Comparison of ENCODE assay signal across 1 cellular context in the genomic region with DNA sequence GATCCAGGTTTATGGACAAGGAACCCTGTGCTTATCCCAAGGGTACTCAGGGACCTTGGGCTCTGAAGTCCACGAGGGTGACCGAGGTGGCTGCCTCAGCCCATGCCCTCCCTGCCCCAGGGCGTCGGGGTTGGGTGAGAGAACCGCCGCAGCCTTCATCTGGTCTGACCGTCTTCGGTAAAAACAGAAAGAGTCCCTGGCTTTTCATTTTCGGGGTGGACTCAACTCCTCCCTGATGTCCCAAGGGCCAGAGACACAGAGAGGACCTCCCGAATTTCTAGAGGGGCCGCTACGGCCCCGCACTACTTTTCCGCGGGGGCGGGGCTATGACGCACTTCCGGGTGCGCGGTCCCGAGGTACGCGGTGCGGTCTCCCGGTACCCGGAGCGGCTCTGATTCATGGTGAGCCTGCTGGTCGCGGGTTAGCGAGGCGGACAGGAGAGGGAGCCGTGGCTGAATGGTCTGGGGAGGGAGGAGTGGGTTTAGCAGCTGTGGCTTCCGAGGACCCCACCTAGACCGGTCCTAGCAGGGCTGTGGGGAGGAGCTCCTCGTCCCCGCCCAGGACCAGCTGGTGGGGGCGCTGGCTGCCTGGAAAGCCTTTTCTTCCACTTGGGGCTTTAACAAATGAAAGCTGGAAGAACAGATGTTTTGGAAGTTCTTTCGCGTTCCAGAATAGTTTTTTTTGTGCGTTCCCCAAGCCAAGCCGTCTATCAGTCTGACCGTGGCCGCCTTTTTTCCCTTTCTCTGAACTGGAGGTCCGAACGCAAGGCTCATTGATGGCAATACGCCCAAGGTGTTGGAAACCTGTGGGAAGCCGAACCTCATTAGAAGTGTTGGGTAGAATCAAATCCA.
A peak's percentile ranks its signal among the peaks of the same experiment; 100 is the strongest.
TF ChIP-seq lines count a peak whose summit lies in the region.

A gene (plus strand): TSS at position 334 of the 851 bp plus-strand sequence. CDS start 7,233 bp downstream, outside the sequence.

TF ChIP-seq in K562, 482 proteins besides CTCF, POLR2A, EP300 and RAD21 (continued from another document):
- TF ChIP-seq SMARCB1 (IDR thresholded peaks at IDR 0.05; ENCODE audit: insufficient read length, low read depth) (no peak), ZNF589 (CRISPR knock-in tag; IDR thresholded peaks at IDR 0.05; ENCODE audit: low read depth) (no peak), HNRNPLL (IDR thresholded peaks at IDR 0.05; ENCODE audit: low read depth, low read length, poor library complexity, severe bottlenecking) (peak; percentile 48), HDGF (IDR thresholded peaks at IDR 0.05) (0 out of 2 replicates have a peak, but pooled peaks have one; percentile 8), ZNF583 (CRISPR knock-in tag; IDR thresholded peaks at IDR 0.05) (0 out of 2 replicates have a peak, but pooled peaks have one; percentile 8), ATF1 (CRISPR knock-in tag; IDR thresholded peaks at IDR 0.05) (peak; percentile 82), ATF1 (tag; IDR thresholded peaks at IDR 0.05) (peak; percentile 99), RBBP5 (IDR thresholded peaks at IDR 0.05; ENCODE audit: borderline replicate concordance, insufficient read depth, low read length, poor library complexity, severe bottlenecking) (peak; percentile 95), ETV1 (tag; conservative IDR thresholded peaks at IDR 0.05; ENCODE audit: low read depth) (peak; percentile 80), SRF (CRISPR knock-in tag; IDR thresholded peaks at IDR 0.05) (0 out of 4 replicates have a peak, but pooled peaks of 1 of the 2 experiments have one; percentile 29), ZNF41 (CRISPR knock-in tag; conservative IDR thresholded peaks at IDR 0.05) (0 out of 2 replicates have a peak, but pooled peaks have one; percentile 21), ZNF766 (CRISPR knock-in tag; conservative IDR thresholded peaks at IDR 0.05) (peak; percentile 70), KDM5B (IDR thresholded peaks at IDR 0.05; ENCODE audit: insufficient replicate concordance, low read depth, low read length) (peak; percentile 86), ARNT (IDR thresholded peaks at IDR 0.05) (no peak), ZNF212 (CRISPR knock-in tag; IDR thresholded peaks at IDR 0.05) (no peak), SMARCA4 (IDR thresholded peaks at IDR 0.05) (no peak), CHCHD3 (CRISPR knock-in tag; IDR thresholded peaks at IDR 0.05) (no peak)
- TF ChIP-seq, protein P1, sequence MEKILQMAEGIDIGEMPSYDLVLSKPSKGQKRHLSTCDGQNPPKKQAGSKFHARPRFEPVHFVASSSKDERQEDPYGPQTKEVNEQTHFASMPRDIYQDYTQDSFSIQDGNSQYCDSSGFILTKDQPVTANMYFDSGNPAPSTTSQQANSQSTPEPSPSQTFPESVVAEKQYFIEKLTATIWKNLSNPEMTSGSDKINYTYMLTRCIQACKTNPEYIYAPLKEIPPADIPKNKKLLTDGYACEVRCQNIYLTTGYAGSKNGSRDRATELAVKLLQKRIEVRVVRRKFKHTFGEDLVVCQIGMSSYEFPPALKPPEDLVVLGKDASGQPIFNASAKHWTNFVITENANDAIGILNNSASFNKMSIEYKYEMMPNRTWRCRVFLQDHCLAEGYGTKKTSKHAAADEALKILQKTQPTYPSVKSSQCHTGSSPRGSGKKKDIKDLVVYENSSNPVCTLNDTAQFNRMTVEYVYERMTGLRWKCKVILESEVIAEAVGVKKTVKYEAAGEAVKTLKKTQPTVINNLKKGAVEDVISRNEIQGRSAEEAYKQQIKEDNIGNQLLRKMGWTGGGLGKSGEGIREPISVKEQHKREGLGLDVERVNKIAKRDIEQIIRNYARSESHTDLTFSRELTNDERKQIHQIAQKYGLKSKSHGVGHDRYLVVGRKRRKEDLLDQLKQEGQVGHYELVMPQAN (IDR thresholded peaks at IDR 0.05; ENCODE audit: borderline replicate concordance): peak; percentile 98
- TF ChIP-seq, protein P2, sequence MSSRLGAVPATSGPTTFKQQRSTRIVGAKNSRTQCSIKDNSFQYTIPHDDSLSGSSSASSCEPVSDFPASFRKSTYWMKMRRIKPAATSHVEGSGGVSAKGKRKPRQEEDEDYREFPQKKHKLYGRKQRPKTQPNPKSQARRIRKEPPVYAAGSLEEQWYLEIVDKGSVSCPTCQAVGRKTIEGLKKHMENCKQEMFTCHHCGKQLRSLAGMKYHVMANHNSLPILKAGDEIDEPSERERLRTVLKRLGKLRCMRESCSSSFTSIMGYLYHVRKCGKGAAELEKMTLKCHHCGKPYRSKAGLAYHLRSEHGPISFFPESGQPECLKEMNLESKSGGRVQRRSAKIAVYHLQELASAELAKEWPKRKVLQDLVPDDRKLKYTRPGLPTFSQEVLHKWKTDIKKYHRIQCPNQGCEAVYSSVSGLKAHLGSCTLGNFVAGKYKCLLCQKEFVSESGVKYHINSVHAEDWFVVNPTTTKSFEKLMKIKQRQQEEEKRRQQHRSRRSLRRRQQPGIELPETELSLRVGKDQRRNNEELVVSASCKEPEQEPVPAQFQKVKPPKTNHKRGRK (tag; IDR thresholded peaks at IDR 0.05): no peak
- TF ChIP-seq, protein P3, sequence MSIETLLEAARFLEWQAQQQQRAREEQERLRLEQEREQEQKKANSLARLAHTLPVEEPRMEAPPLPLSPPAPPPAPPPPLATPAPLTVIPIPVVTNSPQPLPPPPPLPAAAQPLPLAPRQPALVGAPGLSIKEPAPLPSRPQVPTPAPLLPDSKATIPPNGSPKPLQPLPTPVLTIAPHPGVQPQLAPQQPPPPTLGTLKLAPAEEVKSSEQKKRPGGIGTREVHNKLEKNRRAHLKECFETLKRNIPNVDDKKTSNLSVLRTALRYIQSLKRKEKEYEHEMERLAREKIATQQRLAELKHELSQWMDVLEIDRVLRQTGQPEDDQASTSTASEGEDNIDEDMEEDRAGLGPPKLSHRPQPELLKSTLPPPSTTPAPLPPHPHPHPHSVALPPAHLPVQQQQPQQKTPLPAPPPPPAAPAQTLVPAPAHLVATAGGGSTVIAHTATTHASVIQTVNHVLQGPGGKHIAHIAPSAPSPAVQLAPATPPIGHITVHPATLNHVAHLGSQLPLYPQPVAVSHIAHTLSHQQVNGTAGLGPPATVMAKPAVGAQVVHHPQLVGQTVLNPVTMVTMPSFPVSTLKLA (conservative IDR thresholded peaks at IDR 0.05): peak; percentile 85 to 94
- TF ChIP-seq, protein P4, sequence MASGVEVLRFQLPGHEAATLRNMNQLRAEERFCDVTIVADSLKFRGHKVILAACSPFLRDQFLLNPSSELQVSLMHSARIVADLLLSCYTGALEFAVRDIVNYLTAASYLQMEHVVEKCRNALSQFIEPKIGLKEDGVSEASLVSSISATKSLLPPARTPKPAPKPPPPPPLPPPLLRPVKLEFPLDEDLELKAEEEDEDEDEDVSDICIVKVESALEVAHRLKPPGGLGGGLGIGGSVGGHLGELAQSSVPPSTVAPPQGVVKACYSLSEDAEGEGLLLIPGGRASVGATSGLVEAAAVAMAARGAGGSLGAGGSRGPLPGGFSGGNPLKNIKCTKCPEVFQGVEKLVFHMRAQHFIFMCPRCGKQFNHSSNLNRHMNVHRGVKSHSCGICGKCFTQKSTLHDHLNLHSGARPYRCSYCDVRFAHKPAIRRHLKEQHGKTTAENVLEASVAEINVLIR (CRISPR knock-in tag; IDR thresholded peaks at IDR 0.05): peak; percentile 93
- TF ChIP-seq, protein P5, sequence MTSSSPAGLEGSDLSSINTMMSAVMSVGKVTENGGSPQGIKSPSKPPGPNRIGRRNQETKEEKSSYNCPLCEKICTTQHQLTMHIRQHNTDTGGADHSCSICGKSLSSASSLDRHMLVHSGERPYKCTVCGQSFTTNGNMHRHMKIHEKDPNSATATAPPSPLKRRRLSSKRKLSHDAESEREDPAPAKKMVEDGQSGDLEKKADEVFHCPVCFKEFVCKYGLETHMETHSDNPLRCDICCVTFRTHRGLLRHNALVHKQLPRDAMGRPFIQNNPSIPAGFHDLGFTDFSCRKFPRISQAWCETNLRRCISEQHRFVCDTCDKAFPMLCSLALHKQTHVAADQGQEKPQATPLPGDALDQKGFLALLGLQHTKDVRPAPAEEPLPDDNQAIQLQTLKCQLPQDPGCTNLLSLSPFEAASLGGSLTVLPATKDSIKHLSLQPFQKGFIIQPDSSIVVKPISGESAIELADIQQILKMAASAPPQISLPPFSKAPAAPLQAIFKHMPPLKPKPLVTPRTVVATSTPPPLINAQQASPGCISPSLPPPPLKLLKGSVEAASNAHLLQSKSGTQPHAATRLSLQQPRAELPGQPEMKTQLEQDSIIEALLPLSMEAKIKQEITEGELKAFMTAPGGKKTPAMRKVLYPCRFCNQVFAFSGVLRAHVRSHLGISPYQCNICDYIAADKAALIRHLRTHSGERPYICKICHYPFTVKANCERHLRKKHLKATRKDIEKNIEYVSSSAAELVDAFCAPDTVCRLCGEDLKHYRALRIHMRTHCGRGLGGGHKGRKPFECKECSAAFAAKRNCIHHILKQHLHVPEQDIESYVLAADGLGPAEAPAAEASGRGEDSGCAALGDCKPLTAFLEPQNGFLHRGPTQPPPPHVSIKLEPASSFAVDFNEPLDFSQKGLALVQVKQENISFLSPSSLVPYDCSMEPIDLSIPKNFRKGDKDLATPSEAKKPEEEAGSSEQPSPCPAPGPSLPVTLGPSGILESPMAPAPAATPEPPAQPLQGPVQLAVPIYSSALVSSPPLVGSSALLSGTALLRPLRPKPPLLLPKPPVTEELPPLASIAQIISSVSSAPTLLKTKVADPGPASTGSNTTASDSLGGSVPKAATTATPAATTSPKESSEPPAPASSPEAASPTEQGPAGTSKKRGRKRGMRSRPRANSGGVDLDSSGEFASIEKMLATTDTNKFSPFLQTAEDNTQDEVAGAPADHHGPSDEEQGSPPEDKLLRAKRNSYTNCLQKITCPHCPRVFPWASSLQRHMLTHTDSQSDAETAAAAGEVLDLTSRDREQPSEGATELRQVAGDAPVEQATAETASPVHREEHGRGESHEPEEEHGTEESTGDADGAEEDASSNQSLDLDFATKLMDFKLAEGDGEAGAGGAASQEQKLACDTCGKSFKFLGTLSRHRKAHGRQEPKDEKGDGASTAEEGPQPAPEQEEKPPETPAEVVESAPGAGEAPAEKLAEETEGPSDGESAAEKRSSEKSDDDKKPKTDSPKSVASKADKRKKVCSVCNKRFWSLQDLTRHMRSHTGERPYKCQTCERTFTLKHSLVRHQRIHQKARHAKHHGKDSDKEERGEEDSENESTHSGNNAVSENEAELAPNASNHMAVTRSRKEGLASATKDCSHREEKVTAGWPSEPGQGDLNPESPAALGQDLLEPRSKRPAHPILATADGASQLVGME (CRISPR knock-in tag; IDR thresholded peaks at IDR 0.05): no peak
- TF ChIP-seq, protein P6, sequence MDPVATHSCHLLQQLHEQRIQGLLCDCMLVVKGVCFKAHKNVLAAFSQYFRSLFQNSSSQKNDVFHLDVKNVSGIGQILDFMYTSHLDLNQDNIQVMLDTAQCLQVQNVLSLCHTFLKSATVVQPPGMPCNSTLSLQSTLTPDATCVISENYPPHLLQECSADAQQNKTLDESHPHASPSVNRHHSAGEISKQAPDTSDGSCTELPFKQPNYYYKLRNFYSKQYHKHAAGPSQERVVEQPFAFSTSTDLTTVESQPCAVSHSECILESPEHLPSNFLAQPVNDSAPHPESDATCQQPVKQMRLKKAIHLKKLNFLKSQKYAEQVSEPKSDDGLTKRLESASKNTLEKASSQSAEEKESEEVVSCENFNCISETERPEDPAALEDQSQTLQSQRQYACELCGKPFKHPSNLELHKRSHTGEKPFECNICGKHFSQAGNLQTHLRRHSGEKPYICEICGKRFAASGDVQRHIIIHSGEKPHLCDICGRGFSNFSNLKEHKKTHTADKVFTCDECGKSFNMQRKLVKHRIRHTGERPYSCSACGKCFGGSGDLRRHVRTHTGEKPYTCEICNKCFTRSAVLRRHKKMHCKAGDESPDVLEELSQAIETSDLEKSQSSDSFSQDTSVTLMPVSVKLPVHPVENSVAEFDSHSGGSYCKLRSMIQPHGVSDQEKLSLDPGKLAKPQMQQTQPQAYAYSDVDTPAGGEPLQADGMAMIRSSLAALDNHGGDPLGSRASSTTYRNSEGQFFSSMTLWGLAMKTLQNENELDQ (CRISPR knock-in tag; IDR thresholded peaks at IDR 0.05; ENCODE audit: borderline replicate concordance): no peak
- TF ChIP-seq, protein P7, sequence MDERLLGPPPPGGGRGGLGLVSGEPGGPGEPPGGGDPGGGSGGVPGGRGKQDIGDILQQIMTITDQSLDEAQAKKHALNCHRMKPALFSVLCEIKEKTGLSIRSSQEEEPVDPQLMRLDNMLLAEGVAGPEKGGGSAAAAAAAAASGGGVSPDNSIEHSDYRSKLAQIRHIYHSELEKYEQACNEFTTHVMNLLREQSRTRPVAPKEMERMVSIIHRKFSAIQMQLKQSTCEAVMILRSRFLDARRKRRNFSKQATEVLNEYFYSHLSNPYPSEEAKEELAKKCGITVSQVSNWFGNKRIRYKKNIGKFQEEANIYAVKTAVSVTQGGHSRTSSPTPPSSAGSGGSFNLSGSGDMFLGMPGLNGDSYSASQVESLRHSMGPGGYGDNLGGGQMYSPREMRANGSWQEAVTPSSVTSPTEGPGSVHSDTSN (CRISPR knock-in tag; IDR thresholded peaks at IDR 0.05; ENCODE audit: low read depth): no peak
- TF ChIP-seq, protein P7 (tag; conservative IDR thresholded peaks at IDR 0.05; ENCODE audit: low read depth): no peak
